1 cellular context compared by ENCODE assay signal in the genomic region with DNA sequence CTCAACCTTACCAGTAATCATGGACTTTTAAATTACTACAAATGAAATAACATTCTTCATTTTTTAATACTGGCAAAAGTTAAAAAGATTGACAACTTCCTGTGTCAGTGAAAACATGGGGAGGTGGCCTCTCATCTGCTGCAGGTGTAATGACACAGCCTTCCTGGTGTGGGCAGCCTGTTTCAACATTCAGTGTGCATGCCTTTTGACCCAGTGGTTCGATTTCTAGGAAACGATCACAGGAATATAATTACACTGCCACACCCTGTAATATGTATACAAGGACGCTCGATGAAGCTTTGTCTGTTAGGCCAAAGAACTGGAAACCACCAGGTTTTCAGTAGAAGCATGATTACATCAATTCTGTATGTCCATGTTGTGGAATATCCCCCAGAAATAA.
TF ChIP-seq lines count a peak whose summit lies in the region.

No MANE protein-coding gene starts in this region.

TF ChIP-seq in HepG2, 621 proteins besides CTCF, POLR2A, EP300 and RAD21 (continued from another document and continues in another):
- TF ChIP-seq HIC2 (CRISPR knock-in tag; IDR thresholded peaks at IDR 0.05; ENCODE audit: low read depth) (no peak), FOXA1 (IDR thresholded peaks at IDR 0.05) (no peak), FOXA1 (CRISPR knock-in tag; IDR thresholded peaks at IDR 0.05) (no peak), NFIB (CRISPR knock-in tag; IDR thresholded peaks at IDR 0.05; ENCODE audit: borderline replicate concordance) (no peak), ZNF333 (CRISPR knock-in tag; IDR thresholded peaks at IDR 0.05; ENCODE audit: borderline replicate concordance) (no peak), ARID3A (IDR thresholded peaks at IDR 0.05; ENCODE audit: low read depth, low read length) (peak; percentile 84), PPARG (CRISPR knock-in tag; conservative IDR thresholded peaks at IDR 0.05) (peak; percentile 99), TEAD3 (CRISPR knock-in tag; optimal IDR thresholded peaks at IDR 0.05; ENCODE audit: borderline replicate concordance) (peak; percentile 60), FOSL2 (CRISPR knock-in tag; IDR thresholded peaks at IDR 0.05) (0 out of 2 replicates have a peak, but pooled peaks have one; percentile 12), SSRP1 (CRISPR knock-in tag; IDR thresholded peaks at IDR 0.05) (no peak), ZNF180 (CRISPR knock-in tag; IDR thresholded peaks at IDR 0.05; ENCODE audit: borderline replicate concordance, low read depth) (no peak), ESRRA (CRISPR knock-in tag; IDR thresholded peaks at IDR 0.05; ENCODE audit: low read depth) (no peak), BCLAF1 (IDR thresholded peaks at IDR 0.05) (no peak), TCF7 (IDR thresholded peaks at IDR 0.05; ENCODE audit: low read depth) (no peak), BHLHE40 (IDR thresholded peaks at IDR 0.05; ENCODE audit: low read length) (no peak), ZUFSP (CRISPR knock-in tag; IDR thresholded peaks at IDR 0.05; ENCODE audit: borderline replicate concordance) (no peak), RXRB (CRISPR knock-in tag; IDR thresholded peaks at IDR 0.05; ENCODE audit: borderline replicate concordance) (peak; percentile 92), TBL1XR1 (IDR thresholded peaks at IDR 0.05; ENCODE audit: borderline replicate concordance, low read length, partially characterized antibody) (peak; percentile 89), NR2F6 (IDR thresholded peaks at IDR 0.05) (0 out of 2 replicates have a peak, but pooled peaks have one; percentile 23), NR2F6 (CRISPR knock-in tag; IDR thresholded peaks at IDR 0.05) (peak; percentile 45; the same call in 1 of the 2 replicates), ZNF382 (CRISPR knock-in tag; IDR thresholded peaks at IDR 0.05; ENCODE audit: borderline replicate concordance) (no peak), ZNF20 (CRISPR knock-in tag; IDR thresholded peaks at IDR 0.05) (no peak), TSC22D2 (CRISPR knock-in tag; IDR thresholded peaks at IDR 0.05; ENCODE audit: borderline replicate concordance) (no peak), HNF1A (IDR thresholded peaks at IDR 0.05; ENCODE audit: low read depth) (no peak), HNF1A (CRISPR knock-in tag; IDR thresholded peaks at IDR 0.05; ENCODE audit: borderline replicate concordance) (no peak), TCF12 (IDR thresholded peaks at IDR 0.05) (no peak), TCF12 (CRISPR knock-in tag; IDR thresholded peaks at IDR 0.05) (no peak), ZNF460 (CRISPR knock-in tag; IDR thresholded peaks at IDR 0.05; ENCODE audit: borderline replicate concordance) (no peak), DBP (CRISPR knock-in tag; IDR thresholded peaks at IDR 0.05; ENCODE audit: not compliant biosample characterization) (no peak), ZFYVE20 (CRISPR knock-in tag; IDR thresholded peaks at IDR 0.05; ENCODE audit: borderline replicate concordance, low read depth) (no peak), FOXM1 (CRISPR knock-in tag; IDR thresholded peaks at IDR 0.05) (no peak), WIZ (CRISPR knock-in tag; IDR thresholded peaks at IDR 0.05) (no peak)
- TF ChIP-seq, protein P1, sequence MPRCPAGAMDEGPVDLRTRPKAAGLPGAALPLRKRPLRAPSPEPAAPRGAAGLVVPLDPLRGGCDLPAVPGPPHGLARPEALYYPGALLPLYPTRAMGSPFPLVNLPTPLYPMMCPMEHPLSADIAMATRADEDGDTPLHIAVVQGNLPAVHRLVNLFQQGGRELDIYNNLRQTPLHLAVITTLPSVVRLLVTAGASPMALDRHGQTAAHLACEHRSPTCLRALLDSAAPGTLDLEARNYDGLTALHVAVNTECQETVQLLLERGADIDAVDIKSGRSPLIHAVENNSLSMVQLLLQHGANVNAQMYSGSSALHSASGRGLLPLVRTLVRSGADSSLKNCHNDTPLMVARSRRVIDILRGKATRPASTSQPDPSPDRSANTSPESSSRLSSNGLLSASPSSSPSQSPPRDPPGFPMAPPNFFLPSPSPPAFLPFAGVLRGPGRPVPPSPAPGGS (CRISPR knock-in tag; IDR thresholded peaks at IDR 0.05), result no peak
- TF ChIP-seq, protein P2, sequence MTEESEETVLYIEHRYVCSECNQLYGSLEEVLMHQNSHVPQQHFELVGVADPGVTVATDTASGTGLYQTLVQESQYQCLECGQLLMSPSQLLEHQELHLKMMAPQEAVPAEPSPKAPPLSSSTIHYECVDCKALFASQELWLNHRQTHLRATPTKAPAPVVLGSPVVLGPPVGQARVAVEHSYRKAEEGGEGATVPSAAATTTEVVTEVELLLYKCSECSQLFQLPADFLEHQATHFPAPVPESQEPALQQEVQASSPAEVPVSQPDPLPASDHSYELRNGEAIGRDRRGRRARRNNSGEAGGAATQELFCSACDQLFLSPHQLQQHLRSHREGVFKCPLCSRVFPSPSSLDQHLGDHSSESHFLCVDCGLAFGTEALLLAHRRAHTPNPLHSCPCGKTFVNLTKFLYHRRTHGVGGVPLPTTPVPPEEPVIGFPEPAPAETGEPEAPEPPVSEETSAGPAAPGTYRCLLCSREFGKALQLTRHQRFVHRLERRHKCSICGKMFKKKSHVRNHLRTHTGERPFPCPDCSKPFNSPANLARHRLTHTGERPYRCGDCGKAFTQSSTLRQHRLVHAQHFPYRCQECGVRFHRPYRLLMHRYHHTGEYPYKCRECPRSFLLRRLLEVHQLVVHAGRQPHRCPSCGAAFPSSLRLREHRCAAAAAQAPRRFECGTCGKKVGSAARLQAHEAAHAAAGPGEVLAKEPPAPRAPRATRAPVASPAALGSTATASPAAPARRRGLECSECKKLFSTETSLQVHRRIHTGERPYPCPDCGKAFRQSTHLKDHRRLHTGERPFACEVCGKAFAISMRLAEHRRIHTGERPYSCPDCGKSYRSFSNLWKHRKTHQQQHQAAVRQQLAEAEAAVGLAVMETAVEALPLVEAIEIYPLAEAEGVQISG (CRISPR knock-in tag; IDR thresholded peaks at IDR 0.05), result 0 out of 2 replicates have a peak, but pooled peaks have one; percentile 15
- TF ChIP-seq, protein P3, sequence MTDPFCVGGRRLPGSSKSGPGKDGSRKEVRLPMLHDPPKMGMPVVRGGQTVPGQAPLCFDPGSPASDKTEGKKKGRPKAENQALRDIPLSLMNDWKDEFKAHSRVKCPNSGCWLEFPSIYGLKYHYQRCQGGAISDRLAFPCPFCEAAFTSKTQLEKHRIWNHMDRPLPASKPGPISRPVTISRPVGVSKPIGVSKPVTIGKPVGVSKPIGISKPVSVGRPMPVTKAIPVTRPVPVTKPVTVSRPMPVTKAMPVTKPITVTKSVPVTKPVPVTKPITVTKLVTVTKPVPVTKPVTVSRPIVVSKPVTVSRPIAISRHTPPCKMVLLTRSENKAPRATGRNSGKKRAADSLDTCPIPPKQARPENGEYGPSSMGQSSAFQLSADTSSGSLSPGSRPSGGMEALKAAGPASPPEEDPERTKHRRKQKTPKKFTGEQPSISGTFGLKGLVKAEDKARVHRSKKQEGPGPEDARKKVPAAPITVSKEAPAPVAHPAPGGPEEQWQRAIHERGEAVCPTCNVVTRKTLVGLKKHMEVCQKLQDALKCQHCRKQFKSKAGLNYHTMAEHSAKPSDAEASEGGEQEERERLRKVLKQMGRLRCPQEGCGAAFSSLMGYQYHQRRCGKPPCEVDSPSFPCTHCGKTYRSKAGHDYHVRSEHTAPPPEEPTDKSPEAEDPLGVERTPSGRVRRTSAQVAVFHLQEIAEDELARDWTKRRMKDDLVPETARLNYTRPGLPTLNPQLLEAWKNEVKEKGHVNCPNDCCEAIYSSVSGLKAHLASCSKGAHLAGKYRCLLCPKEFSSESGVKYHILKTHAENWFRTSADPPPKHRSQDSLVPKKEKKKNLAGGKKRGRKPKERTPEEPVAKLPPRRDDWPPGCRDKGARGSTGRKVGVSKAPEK (CRISPR knock-in tag; IDR thresholded peaks at IDR 0.05; ENCODE audit: borderline replicate concordance), result no peak
